1 cellular context compared by ENCODE assay signal in genomic region chr12:49030714-49031572, GRCh38.
TF ChIP-seq lines count a peak whose summit lies in the region.

No MANE protein-coding gene starts in this region.

TF ChIP-seq in HCT116, 20 proteins besides CTCF, POLR2A, EP300 and RAD21:
- no peak for TF ChIP-seq MAX (IDR thresholded peaks at IDR 0.05)
- no peak for TF ChIP-seq ZFX (IDR thresholded peaks at IDR 0.05)
- TF ChIP-seq ATF3 (IDR thresholded peaks at IDR 0.05): no peak
- TF ChIP-seq ZNF274 (IDR thresholded peaks at IDR 0.05; ENCODE audit: low read depth, low read length): no peak
- TF ChIP-seq CBX3 (IDR thresholded peaks at IDR 0.05; ENCODE audit: low read depth): no peak
- no peak for TF ChIP-seq EZH2 (IDR thresholded peaks at IDR 0.05)
- TF ChIP-seq TCF7L2 (IDR thresholded peaks at IDR 0.05; ENCODE audit: borderline replicate concordance, extremely low read depth, insufficient read depth, insufficient read length): no peak
- no peak for TF ChIP-seq SRF (IDR thresholded peaks at IDR 0.05; ENCODE audit: low read depth)
- no peak for TF ChIP-seq REST (IDR thresholded peaks at IDR 0.05; ENCODE audit: low read depth)
- TF ChIP-seq SP1 (IDR thresholded peaks at IDR 0.05; ENCODE audit: low read depth): no peak
- no peak for TF ChIP-seq POLR2AphosphoS5 (IDR thresholded peaks at IDR 0.05; ENCODE audit: low read depth, low read length)
- no peak for TF ChIP-seq JUND (IDR thresholded peaks at IDR 0.05)
- no peak for TF ChIP-seq SIN3A (IDR thresholded peaks at IDR 0.05; ENCODE audit: low read depth)
